ENCODE assay signal across 11 cellular contexts in the genomic region with DNA sequence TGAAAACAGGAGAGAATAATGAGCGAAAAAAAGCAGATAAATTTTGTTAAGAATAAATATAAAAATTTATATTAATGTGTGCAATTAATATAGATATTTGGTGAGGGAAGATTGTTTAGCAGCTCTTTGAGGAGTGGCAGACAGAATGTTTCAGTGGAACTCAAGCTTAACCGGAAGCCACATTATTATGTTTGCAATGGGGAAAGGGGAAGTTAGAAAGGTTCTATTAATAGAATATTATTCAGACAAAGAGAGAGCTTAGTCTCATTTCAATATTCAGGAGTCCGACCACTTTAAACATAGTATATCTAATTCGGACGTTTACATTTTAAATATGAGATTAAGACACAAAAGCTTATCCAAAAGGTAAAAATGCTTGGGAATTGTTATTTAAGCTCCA.
DNase-seq lines count a peak whose midpoint lies in the region; ATAC-seq and TF ChIP-seq lines count a peak whose summit lies in the region.
"Had no signal": no experiment of that assay in that cellular context is flagged by ENCODE, and none has a peak within 500 bp of the region (broad histone marks: within the 10 kb centered on the region; RNA-seq: fewer than 3 reads in every experiment).

No MANE protein-coding gene starts in this region.

- TF ChIP-seq POLR2A in NB4 (IDR thresholded peaks at IDR 0.05; ENCODE audit: extremely low read depth, insufficient read length) = no peak

- no peak overlapping the region for H3K4me3 ChIP-seq in NB4 (ENCODE audit: low read depth, low read length)
- H3K4me3 ChIP-seq: dorsolateral prefrontal cortex had no signal

- DNase-seq in DMS53 treated with DMSO at 0.1 percent for 48 hours (lab: John Stamatoyannopoulos, UW; ENCODE audit: unreplicated experiment) = peak; percentile 46
- peak; percentile 65 for DNase-seq in NB4 (ENCODE audit: low read depth)
- no peak for DNase-seq in activated CD4-positive, CD25-positive, alpha-beta regulatory T cell (lab: John Stamatoyannopoulos, UW)
- no peak for DNase-seq in activated naive CD4-positive, alpha-beta T cell treated with Interleukin-2 at 50 U/mL for 16 hours
- DNase-seq in OCI-M2 (lab: John Stamatoyannopoulos, UW; ENCODE audit: unreplicated experiment) = no peak
- DNase-seq in NK-92 (lab: John Stamatoyannopoulos, UW; ENCODE audit: unreplicated experiment) = no peak
- DNase-seq: activated effector memory CD4-positive, alpha-beta T cell treated with Interleukin-2 at 50 U/mL for 16 hours; dorsolateral prefrontal cortex; T-helper 17 cell had no signal

- TF ChIP-seq CTCF in NB4 (IDR thresholded peaks at IDR 0.05; ENCODE audit: low read depth, low read length) = no peak

- ATAC-seq in GM19452 (IDR thresholded peaks at IDR 0.05; ENCODE audit: unreplicated experiment) = peak; percentile 96
- peak; percentile 98 for ATAC-seq in HG03025 (IDR thresholded peaks at IDR 0.05; ENCODE audit: low FRiP score, unreplicated experiment)
- ATAC-seq: T-helper 17 cell had no signal

Comparison
In these comparisons a context has a peak if more than half of its experiments do, and no peak if none do; other contexts are left out.
1. DNase-seq: peak in DMS53 treated with DMSO at 0.1 percent for 48 hours (single experiment) and NB4 (single experiment); none in activated CD4-positive, CD25-positive, alpha-beta regulatory T cell (0 of 4), activated naive CD4-positive, alpha-beta T cell treated with Interleukin-2 at 50 U/mL for 16 hours (single experiment), OCI-M2 (single experiment) and NK-92 (single experiment).